In genomic region chr3:13141183-13141582, GRCh38 we compare ENCODE assay signal across 15 cellular contexts.
"Had no signal": no experiment of that assay in that cellular context is flagged by ENCODE, and none has a peak within 500 bp of the region (broad histone marks: within the 10 kb centered on the region; RNA-seq: fewer than 3 reads in every experiment).

No MANE protein-coding gene starts in this region.

- H3K4me3 ChIP-seq: adrenal gland, K562, SK-N-MC had no signal

- H3K27me3 ChIP-seq: adrenal gland had no signal

- ATAC-seq: activated T-cell treated with anti-CD3 and anti-CD28 coated beads, Interleukin-2, amount 50 U/mL, for 72 hours; PC-3 had no signal

- H3K9me3 ChIP-seq: adrenal gland had no signal

- H3K4me1 ChIP-seq: adrenal gland had no signal

- DNase-seq: activated B cell treated with CpG ODN at 0.5 μM for 24 hours; activated CD4-positive, alpha-beta T cell treated with anti-CD3 and anti-CD28 coated beads for 1 hour; activated naive CD4-positive, alpha-beta T cell treated with anti-CD3 and anti-CD28 coated beads, Interleukin-2, amount 50 U/mL, for 16 hours; activated T-cell treated with anti-CD3 and anti-CD28 coated beads for 4 hours; NCI-H1105; NCI-H1436; NCI-H1694 treated with DMSO at 0.1 percent for 48 hours; NCI-H2029 treated with DMSO at 0.1 percent for 48 hours; NCI-H345; NCI-H524 had no signal

- H3K36me3 ChIP-seq: adrenal gland had no signal

- H3K27ac ChIP-seq: adrenal gland, SK-N-MC had no signal
